ENCODE assay signal across 17 cellular contexts in genomic region chr22:49333206-49333605, GRCh38.
DNase-seq lines count a peak whose midpoint lies in the region; ATAC-seq, FAIRE-seq and TF ChIP-seq lines count a peak whose summit lies in the region.
"Had no signal": no experiment of that assay in that cellular context is flagged by ENCODE, and none has a peak within 500 bp of the region (broad histone marks: within the 10 kb centered on the region; RNA-seq: fewer than 3 reads in every experiment).

No MANE protein-coding gene starts in this region.

- no peak overlapping the region for H3K4me3 ChIP-seq in esophagus muscularis mucosa
- H3K4me3 ChIP-seq: HAP-1 had no signal

- ATAC-seq in HG03469 (IDR thresholded peaks at IDR 0.05; ENCODE audit: unreplicated experiment) (no peak), GM21367 (IDR thresholded peaks at IDR 0.05; ENCODE audit: unreplicated experiment) (no peak)
- ATAC-seq: CD8-positive, alpha-beta T cell had no signal

- H3K27ac ChIP-seq in esophagus muscularis mucosa (replicated peaks in 1 of 4): no peak overlapping the region
- H3K27ac ChIP-seq: HL-60 had no signal

- peaks cover 5% of the 10 kb centered on the region for H3K9me3 Mint-ChIP-seq in osteocyte (ENCODE audit: unreplicated experiment)
- H3K9me3 Mint-ChIP-seq: CD8-positive, alpha-beta T cell had no signal

- no peak for TF ChIP-seq EP300 in esophagus muscularis mucosa (IDR thresholded peaks at IDR 0.05)

- no peaks in the 10 kb centered on the region for H3K4me1 ChIP-seq in esophagus muscularis mucosa
- H3K4me1 ChIP-seq: HAP-1 had no signal

- H3K4me3 Mint-ChIP-seq in osteocyte (ENCODE audit: unreplicated experiment): no peak overlapping the region
- H3K4me3 Mint-ChIP-seq: CD8-positive, alpha-beta T cell had no signal

- no peaks in the 10 kb centered on the region for H3K4me1 Mint-ChIP-seq in osteocyte (ENCODE audit: unreplicated experiment)

- no peak for FAIRE-seq in urothelium cell line (lab: Jason Lieb, UNC)
- FAIRE-seq: HTR-8/SVneo had no signal

- H3K27me3 ChIP-seq in esophagus muscularis mucosa: peaks cover 0 to 66% (median 0%) of the 10 kb centered on the region in 4 donors

- 89% methylated on average over 21 of the region's 21 CpGs for WGBS in esophagus muscularis mucosa

- TF ChIP-seq POLR2A in esophagus muscularis mucosa (IDR thresholded peaks at IDR 0.05; ENCODE audit: low read depth): no peak

- no peaks in the 10 kb centered on the region for H3K36me3 ChIP-seq in esophagus muscularis mucosa
- H3K36me3 ChIP-seq: HAP-1 had no signal

- no peak overlapping the region for H3K27ac Mint-ChIP-seq in osteocyte (ENCODE audit: unreplicated experiment)
- H3K27ac Mint-ChIP-seq: CD8-positive, alpha-beta T cell had no signal

- intact Hi-C loops in esophagus muscularis mucosa (cut with DNase I): no loop called here

- no peaks in the 10 kb centered on the region for H3K36me3 Mint-ChIP-seq in osteocyte (ENCODE audit: unreplicated experiment)
- H3K36me3 Mint-ChIP-seq: CD8-positive, alpha-beta T cell had no signal

- DNase-seq in activated CD8-positive, alpha-beta memory T cell treated with anti-CD3 and anti-CD28 coated beads, Interleukin-2, amount 50 U/mL, for 48 hours: peak; percentile 20
- DNase-seq in activated CD8-positive, alpha-beta memory T cell treated with anti-CD3 and anti-CD28 coated beads, Interleukin-2, amount 50 U/mL, for 4 hours: no peak
- DNase-seq in esophagus muscularis mucosa (ENCODE audit: extremely low spot score) (peak; percentile 60), osteocyte (ENCODE audit: extremely low spot score, unreplicated experiment) (peak; percentile 76), urothelium cell line (ENCODE audit: low spot score) (peak; percentile 7)
- DNase-seq in central memory CD4-positive, alpha-beta T cell: no peak
- DNase-seq: DMS79; NCI-H1417 treated with DMSO at 0.1 percent for 48 hours; NCI-H1930; NK-92 treated with Interleukin-12 subunit alpha and Interleukin-12 subunit beta, amount 100 ng/mL, for 24 hours; OCI-M1 had no signal

- H3K9me3 ChIP-seq in esophagus muscularis mucosa: peaks cover 0 to 9% (median 1%) of the 10 kb centered on the region in 4 donors
- H3K9me3 ChIP-seq: HAP-1 had no signal

- TF ChIP-seq CTCF in esophagus muscularis mucosa (IDR thresholded peaks at IDR 0.05) (no peak), osteocyte (IDR thresholded peaks at IDR 0.05) (no peak)

- peaks cover 11% of the 10 kb centered on the region for H3K27me3 Mint-ChIP-seq in osteocyte (ENCODE audit: unreplicated experiment)

Comparison
In these comparisons a context has a peak if more than half of its experiments do, and no peak if none do; other contexts are left out.
1. DNase-seq: peak in activated CD8-positive, alpha-beta memory T cell treated with anti-CD3 and anti-CD28 coated beads, Interleukin-2, amount 50 U/mL, for 48 hours (single experiment), esophagus muscularis mucosa (single experiment), osteocyte (single experiment) and urothelium cell line (single experiment); none in activated CD8-positive, alpha-beta memory T cell treated with anti-CD3 and anti-CD28 coated beads, Interleukin-2, amount 50 U/mL, for 4 hours (single experiment) and central memory CD4-positive, alpha-beta T cell (single experiment).